In genomic region chr5:93221773-93222172, GRCh38 we compare ENCODE assay signal across 34 cellular contexts.
"Had no signal": no experiment of that assay in that cellular context is flagged by ENCODE, and none has a peak within 500 bp of the region (broad histone marks: within the 10 kb centered on the region; RNA-seq: fewer than 3 reads in every experiment).

No MANE protein-coding gene starts in this region.

- H3K27ac ChIP-seq: KMS-11 had no signal

- H3K9ac ChIP-seq: KMS-11 had no signal

- H3K27me3 ChIP-seq: MG63 had no signal

- H3K36me3 ChIP-seq: MG63 had no signal

- H3K9me3 ChIP-seq: MG63 had no signal

- H3K4me2 ChIP-seq: KMS-11 had no signal

- DNase-seq: Karpas-422, Kasumi-1, MG63, MM.1S, MV-4-11, NCI-H1048, NCI-H1092, NCI-H1092 treated with DMSO at 0.1 percent for 48 hours, NCI-H1105, NCI-H1105 treated with DMSO at 0.1 percent for 48 hours, NCI-H1417, NCI-H1417 treated with DMSO at 0.1 percent for 48 hours, NCI-H1436, NCI-H1436 treated with DMSO at 0.1 percent for 48 hours, NCI-H146, NCI-H1694, NCI-H1694 treated with DMSO at 0.1 percent for 48 hours, NCI-H187, NCI-H187 treated with DMSO at 0.1 percent for 48 hours, NCI-H1930, NCI-H2029, NCI-H2029 treated with DMSO at 0.1 percent for 48 hours, NCI-H2081, NCI-H2081 treated with DMSO at 0.1 percent for 48 hours, NCI-H2107, NCI-H2171, NCI-H2171 treated with DMSO at 0.1 percent for 48 hours, NCI-H2227 treated with DMSO at 0.1 percent for 48 hours, NCI-H226, NCI-H345, NCI-H446, NCI-H446 treated with DMSO at 0.1 percent for 48 hours, NCI-H510A had no signal

- H3K4me3 ChIP-seq: MG63 had no signal
